In the genomic region with DNA sequence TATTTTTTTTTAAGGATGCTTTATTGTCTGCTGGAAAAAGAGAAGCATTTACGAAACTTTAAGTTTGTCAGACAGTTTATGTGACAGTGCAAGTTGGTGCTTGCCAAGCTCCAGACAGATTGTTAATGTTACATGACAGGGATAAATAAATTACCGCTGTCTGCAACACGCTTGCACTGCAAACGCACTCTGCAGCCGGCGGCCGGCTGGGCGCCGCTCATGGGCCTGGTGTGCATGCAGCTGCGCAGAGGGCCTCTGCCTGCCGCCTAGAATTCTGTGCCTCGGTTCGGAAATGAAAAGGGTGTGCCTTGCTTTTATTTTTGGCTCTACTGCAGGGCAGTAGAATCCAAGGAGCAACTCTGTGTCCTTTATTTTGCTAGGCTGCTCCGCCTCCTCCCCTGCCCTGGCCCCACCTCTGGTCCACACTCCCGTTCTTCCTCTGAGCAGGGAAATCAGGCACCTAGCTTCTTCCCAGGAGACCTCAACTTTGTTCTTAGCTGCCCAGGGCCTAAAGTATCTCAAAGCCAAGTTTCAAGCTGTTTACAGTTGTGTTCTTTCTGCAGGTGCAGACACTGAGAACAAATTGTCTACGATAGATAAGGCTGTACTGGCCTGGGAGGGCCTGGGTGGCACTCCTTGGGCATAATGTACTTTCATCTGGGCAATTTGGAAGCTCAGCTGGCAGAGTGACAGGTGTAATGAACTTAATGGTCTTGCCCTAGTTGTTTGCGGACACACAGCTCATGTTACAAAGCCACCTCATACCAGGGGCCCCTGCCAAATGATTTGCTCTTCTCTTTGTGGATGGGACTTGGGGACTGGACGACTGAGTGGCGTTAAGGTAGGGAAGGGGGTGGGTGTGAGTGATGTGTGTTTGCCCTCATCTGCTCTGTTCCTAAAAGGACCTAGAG, we compare ENCODE assay signal across 1 cellular context.
TF ChIP-seq lines count a peak whose summit lies in the region.

No MANE protein-coding gene starts in this region.

TF ChIP-seq in WTC11, 78 proteins besides CTCF, POLR2A, EP300 and RAD21 (continued from another document):
- TF ChIP-seq, protein P1, sequence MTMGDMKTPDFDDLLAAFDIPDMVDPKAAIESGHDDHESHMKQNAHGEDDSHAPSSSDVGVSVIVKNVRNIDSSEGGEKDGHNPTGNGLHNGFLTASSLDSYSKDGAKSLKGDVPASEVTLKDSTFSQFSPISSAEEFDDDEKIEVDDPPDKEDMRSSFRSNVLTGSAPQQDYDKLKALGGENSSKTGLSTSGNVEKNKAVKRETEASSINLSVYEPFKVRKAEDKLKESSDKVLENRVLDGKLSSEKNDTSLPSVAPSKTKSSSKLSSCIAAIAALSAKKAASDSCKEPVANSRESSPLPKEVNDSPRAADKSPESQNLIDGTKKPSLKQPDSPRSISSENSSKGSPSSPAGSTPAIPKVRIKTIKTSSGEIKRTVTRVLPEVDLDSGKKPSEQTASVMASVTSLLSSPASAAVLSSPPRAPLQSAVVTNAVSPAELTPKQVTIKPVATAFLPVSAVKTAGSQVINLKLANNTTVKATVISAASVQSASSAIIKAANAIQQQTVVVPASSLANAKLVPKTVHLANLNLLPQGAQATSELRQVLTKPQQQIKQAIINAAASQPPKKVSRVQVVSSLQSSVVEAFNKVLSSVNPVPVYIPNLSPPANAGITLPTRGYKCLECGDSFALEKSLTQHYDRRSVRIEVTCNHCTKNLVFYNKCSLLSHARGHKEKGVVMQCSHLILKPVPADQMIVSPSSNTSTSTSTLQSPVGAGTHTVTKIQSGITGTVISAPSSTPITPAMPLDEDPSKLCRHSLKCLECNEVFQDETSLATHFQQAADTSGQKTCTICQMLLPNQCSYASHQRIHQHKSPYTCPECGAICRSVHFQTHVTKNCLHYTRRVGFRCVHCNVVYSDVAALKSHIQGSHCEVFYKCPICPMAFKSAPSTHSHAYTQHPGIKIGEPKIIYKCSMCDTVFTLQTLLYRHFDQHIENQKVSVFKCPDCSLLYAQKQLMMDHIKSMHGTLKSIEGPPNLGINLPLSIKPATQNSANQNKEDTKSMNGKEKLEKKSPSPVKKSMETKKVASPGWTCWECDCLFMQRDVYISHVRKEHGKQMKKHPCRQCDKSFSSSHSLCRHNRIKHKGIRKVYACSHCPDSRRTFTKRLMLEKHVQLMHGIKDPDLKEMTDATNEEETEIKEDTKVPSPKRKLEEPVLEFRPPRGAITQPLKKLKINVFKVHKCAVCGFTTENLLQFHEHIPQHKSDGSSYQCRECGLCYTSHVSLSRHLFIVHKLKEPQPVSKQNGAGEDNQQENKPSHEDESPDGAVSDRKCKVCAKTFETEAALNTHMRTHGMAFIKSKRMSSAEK (CRISPR knock-in tag; IDR thresholded peaks at IDR 0.05; ENCODE audit: borderline replicate concordance): no peak
- TF ChIP-seq ZNF219 (CRISPR knock-in tag; IDR thresholded peaks at IDR 0.05; ENCODE audit: borderline replicate concordance) (no peak), ATF1 (CRISPR knock-in tag; IDR thresholded peaks at IDR 0.05) (no peak), KAT7 (CRISPR knock-in tag; IDR thresholded peaks at IDR 0.05; ENCODE audit: borderline replicate concordance) (no peak), GABPB1 (CRISPR knock-in tag; IDR thresholded peaks at IDR 0.05) (no peak), ZNF281 (CRISPR knock-in tag; IDR thresholded peaks at IDR 0.05) (no peak), ZMAT4 (CRISPR knock-in tag; IDR thresholded peaks at IDR 0.05) (no peak), PRDM15 (CRISPR knock-in tag; IDR thresholded peaks at IDR 0.05) (no peak), ESRRA (CRISPR knock-in tag; IDR thresholded peaks at IDR 0.05; ENCODE audit: borderline replicate concordance) (no peak), TCF7 (CRISPR knock-in tag; IDR thresholded peaks at IDR 0.05; ENCODE audit: low read depth) (no peak)
- TF ChIP-seq, protein P2, sequence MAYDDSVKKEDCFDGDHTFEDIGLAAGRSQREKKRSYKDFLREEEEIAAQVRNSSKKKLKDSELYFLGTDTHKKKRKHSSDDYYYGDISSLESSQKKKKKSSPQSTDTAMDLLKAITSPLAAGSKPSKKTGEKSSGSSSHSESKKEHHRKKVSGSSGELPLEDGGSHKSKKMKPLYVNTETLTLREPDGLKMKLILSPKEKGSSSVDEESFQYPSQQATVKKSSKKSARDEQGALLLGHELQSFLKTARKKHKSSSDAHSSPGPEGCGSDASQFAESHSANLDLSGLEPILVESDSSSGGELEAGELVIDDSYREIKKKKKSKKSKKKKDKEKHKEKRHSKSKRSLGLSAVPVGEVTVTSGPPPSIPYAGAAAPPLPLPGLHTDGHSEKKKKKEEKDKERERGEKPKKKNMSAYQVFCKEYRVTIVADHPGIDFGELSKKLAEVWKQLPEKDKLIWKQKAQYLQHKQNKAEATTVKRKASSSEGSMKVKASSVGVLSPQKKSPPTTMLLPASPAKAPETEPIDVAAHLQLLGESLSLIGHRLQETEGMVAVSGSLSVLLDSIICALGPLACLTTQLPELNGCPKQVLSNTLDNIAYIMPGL (CRISPR knock-in tag; IDR thresholded peaks at IDR 0.05): no peak
- TF ChIP-seq, protein P3, sequence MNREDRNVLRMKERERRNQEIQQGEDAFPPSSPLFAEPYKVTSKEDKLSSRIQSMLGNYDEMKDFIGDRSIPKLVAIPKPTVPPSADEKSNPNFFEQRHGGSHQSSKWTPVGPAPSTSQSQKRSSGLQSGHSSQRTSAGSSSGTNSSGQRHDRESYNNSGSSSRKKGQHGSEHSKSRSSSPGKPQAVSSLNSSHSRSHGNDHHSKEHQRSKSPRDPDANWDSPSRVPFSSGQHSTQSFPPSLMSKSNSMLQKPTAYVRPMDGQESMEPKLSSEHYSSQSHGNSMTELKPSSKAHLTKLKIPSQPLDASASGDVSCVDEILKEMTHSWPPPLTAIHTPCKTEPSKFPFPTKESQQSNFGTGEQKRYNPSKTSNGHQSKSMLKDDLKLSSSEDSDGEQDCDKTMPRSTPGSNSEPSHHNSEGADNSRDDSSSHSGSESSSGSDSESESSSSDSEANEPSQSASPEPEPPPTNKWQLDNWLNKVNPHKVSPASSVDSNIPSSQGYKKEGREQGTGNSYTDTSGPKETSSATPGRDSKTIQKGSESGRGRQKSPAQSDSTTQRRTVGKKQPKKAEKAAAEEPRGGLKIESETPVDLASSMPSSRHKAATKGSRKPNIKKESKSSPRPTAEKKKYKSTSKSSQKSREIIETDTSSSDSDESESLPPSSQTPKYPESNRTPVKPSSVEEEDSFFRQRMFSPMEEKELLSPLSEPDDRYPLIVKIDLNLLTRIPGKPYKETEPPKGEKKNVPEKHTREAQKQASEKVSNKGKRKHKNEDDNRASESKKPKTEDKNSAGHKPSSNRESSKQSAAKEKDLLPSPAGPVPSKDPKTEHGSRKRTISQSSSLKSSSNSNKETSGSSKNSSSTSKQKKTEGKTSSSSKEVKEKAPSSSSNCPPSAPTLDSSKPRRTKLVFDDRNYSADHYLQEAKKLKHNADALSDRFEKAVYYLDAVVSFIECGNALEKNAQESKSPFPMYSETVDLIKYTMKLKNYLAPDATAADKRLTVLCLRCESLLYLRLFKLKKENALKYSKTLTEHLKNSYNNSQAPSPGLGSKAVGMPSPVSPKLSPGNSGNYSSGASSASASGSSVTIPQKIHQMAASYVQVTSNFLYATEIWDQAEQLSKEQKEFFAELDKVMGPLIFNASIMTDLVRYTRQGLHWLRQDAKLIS (CRISPR knock-in tag; IDR thresholded peaks at IDR 0.05; ENCODE audit: borderline replicate concordance): no peak
- TF ChIP-seq, protein P4, sequence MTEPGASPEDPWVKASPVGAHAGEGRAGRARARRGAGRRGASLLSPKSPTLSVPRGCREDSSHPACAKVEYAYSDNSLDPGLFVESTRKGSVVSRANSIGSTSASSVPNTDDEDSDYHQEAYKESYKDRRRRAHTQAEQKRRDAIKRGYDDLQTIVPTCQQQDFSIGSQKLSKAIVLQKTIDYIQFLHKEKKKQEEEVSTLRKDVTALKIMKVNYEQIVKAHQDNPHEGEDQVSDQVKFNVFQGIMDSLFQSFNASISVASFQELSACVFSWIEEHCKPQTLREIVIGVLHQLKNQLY (CRISPR knock-in tag; IDR thresholded peaks at IDR 0.05): no peak
- TF ChIP-seq, protein P5, sequence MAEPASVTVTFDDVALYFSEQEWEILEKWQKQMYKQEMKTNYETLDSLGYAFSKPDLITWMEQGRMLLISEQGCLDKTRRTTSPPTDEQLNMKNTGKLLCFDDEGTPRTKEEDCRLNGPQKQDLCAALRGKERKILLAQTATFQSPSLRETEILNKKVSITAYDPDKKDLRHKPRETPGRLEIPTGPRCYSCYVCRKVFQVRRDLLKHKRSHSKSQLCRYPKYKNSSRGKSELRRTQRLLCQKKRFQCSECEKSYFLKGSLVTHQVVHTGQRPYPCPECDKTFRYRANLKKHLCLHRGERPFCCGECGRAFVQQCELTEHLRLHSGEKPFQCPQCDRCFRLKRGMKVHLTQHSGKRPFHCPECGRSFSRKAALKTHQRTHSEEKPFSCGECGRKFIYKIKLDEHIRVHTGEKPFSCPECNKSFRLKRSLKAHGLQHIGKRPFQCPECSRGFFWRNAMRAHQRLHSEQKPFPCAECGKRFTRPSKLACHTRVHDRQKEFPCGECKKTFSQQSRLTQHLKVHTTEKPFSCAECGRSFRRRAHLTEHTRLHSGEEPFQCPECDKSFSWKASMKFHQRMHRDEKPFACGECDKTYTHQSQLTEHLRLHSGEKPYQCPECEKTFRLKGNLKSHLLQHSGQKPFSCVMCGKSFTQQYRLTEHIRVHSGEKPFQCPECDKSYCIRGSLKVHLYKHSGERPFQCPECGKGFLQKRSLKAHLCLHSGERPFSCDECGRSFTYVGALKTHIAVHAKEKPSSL (CRISPR knock-in tag; conservative IDR thresholded peaks at IDR 0.05): no peak
TF ChIP-seq in WTC11: peak in this region for 0.
